Comparison of ENCODE assay signal across 8 cellular contexts in genomic region chr17:15171433-15172047, GRCh38.
A peak's percentile ranks its signal among the peaks of the same experiment; 100 is the strongest.
DNase-seq lines count a peak whose midpoint lies in the region; ATAC-seq and TF ChIP-seq lines count a peak whose summit lies in the region.

No MANE protein-coding gene starts in this region.

- H4K20me1 ChIP-seq in DND-41 (ENCODE audit: insufficient read depth, low read length) (no peaks in the 10 kb centered on the region), GM23248 (ENCODE audit: insufficient read depth) (no peaks in the 10 kb centered on the region)

- ATAC-seq in DND-41 (ENCODE audit: insufficient read depth, low read depth) (peak; percentile 69), gastrocnemius medialis (no peak), GM21526 (IDR thresholded peaks at IDR 0.05; ENCODE audit: low FRiP score, unreplicated experiment) (no peak)

- H3K27me3 Mint-ChIP-seq in CD8-positive, alpha-beta memory T cell, result peaks cover 9 to 28% of the 10 kb centered on the region in 2 donors

- H3K27ac Mint-ChIP-seq in CD8-positive, alpha-beta memory T cell, result no peak overlapping the region

- H3K4me3 ChIP-seq in DND-41 (ENCODE audit: low read depth in 1 of 2, low read length in 2 of 2), result no peak overlapping the region
- no peak overlapping the region for H3K4me3 ChIP-seq in GM23248
- no peak overlapping the region for H3K4me3 ChIP-seq in astrocyte of the cerebellum (ENCODE audit: low read depth, low read length)
- H3K4me3 ChIP-seq in gastrocnemius medialis, result no peak overlapping the region
- no peak overlapping the region for H3K4me3 ChIP-seq in CD8-positive, alpha-beta memory T cell (ENCODE audit: low read length)

- no peaks in the 10 kb centered on the region for H3K9me3 Mint-ChIP-seq in CD8-positive, alpha-beta memory T cell

- intact Hi-C loops in gastrocnemius medialis (cut with DNase I; ENCODE audit: low total_unique reads), result loop anchor here (1.0 kb wide), 1 partner anchor 23 kb away; no protein-coding TSS in a partner anchor

- H3K4me3 Mint-ChIP-seq in CD8-positive, alpha-beta memory T cell, result no peak overlapping the region

- WGBS in GM23248 (ENCODE audit: low coverage in 1 of 2, low lambda C conversion rate in 2 of 2, missing lambda C conversion rate in 2 of 2), 2 experiments, result 10 to 12% methylated on average over 7 of the region's 7 CpGs

- in situ Hi-C loops in GM23248 (cut with MboI) (loop anchor here (25.0 kb wide), 2 partner anchors 234 to 859 kb away; partner anchors contain the start of gene HS3ST3B1), astrocyte of the cerebellum (cut with HindIII; ENCODE audit: low sequenced_read_pairs) (no loop called here), gastrocnemius medialis (cut with MboI; ENCODE audit: low sequenced_read_pairs in 4 of 4) (no loop called here)

- H3F3A ChIP-seq in GM23248 (ENCODE audit: insufficient read depth), result peaks cover 17% of the 10 kb centered on the region; the same call in 1 of the 2 replicates

- H2AFZ ChIP-seq in DND-41 (ENCODE audit: low read depth, low read length) (no peak overlapping the region), GM23248 (peak overlapping the region; percentile 74)

- H3K4me2 ChIP-seq in DND-41 (ENCODE audit: insufficient read depth, low read length) (no peak overlapping the region), GM23248 (ENCODE audit: unreplicated experiment) (no peak overlapping the region)

- peak; percentile 81 for TF ChIP-seq CTCF in DND-41 (IDR thresholded peaks at IDR 0.05; ENCODE audit: borderline replicate concordance, extremely low read depth, low read length, poor library complexity, severe bottlenecking)
- TF ChIP-seq CTCF in astrocyte of the cerebellum (IDR thresholded peaks at IDR 0.05; ENCODE audit: low read depth, low read length, missing control alignments), result peak; percentile 96
- peak; percentile 39 to 71 (median 50) for TF ChIP-seq CTCF in gastrocnemius medialis (IDR thresholded peaks at IDR 0.05 in 4 of 5, conservative IDR thresholded peaks at IDR 0.05 in 1 of 5)

- CTCF ChIA-PET in CD8-positive, alpha-beta memory T cell (lab: Charles Lee), result no interaction called here

- no peaks in the 10 kb centered on the region for H3K36me3 ChIP-seq in DND-41 (ENCODE audit: insufficient read depth, low read length)
- no peaks in the 10 kb centered on the region for H3K36me3 ChIP-seq in GM23248 (ENCODE audit: low read depth)
- H3K36me3 ChIP-seq in gastrocnemius medialis, result no peaks in the 10 kb centered on the region
- H3K36me3 ChIP-seq in CD8-positive, alpha-beta memory T cell (ENCODE audit: insufficient read depth, low read length), result no peaks in the 10 kb centered on the region

- H3K9me3 ChIP-seq in DND-41 (ENCODE audit: insufficient read depth, low read length, severe bottlenecking) (no peaks in the 10 kb centered on the region), GM23248 (ENCODE audit: low read depth) (no peaks in the 10 kb centered on the region), gastrocnemius medialis (no peaks in the 10 kb centered on the region)
- no peaks in the 10 kb centered on the region for H3K9me3 ChIP-seq in CD8-positive, alpha-beta memory T cell (ENCODE audit: low read length)

- TF ChIP-seq POLR2A in gastrocnemius medialis (IDR thresholded peaks at IDR 0.05), result no peak

- DNase-seq in DND-41 (peak; percentile 49), GM23248 (peak; percentile 87), NOMO-1 treated with DMSO at 0.1 percent for 48 hours (lab: John Stamatoyannopoulos, UW; ENCODE audit: unreplicated experiment) (peak; percentile 18), astrocyte of the cerebellum (ENCODE audit: low read depth) (peak; percentile 53), hypothalamus (lab: John Stamatoyannopoulos, UW) (peak in 45 of 51 donors; percentile 2 to 77 (median 38)), gastrocnemius medialis (peak; percentile 9 to 25)
- no peak for DNase-seq in CD8-positive, alpha-beta memory T cell

- H3K79me2 ChIP-seq in DND-41 (ENCODE audit: insufficient read depth, low read length) (no peaks in the 10 kb centered on the region), GM23248 (ENCODE audit: insufficient read depth) (no peaks in the 10 kb centered on the region)

- no peaks in the 10 kb centered on the region for H3K4me1 Mint-ChIP-seq in CD8-positive, alpha-beta memory T cell

- H3K9me2 ChIP-seq in GM23248 (ENCODE audit: insufficient read depth), result no peaks in the 10 kb centered on the region

- H3K27ac ChIP-seq in DND-41 (ENCODE audit: low read length) (no peak overlapping the region), GM23248 (no peak overlapping the region), gastrocnemius medialis (no peak overlapping the region)
- H3K27ac ChIP-seq in CD8-positive, alpha-beta memory T cell (ENCODE audit: low read depth, low read length), result no peak overlapping the region

- no peaks in the 10 kb centered on the region for H3K36me3 Mint-ChIP-seq in CD8-positive, alpha-beta memory T cell

- POLR2A ChIA-PET in CD8-positive, alpha-beta memory T cell (lab: Charles Lee), result no interaction called here

- H3K27me3 ChIP-seq in DND-41 (ENCODE audit: insufficient read depth, low read length, poor library complexity) (peaks cover 4% of the 10 kb centered on the region), GM23248 (replicated peaks; ENCODE audit: insufficient read depth) (peaks cover 4% of the 10 kb centered on the region; the same call in 1 of the 2 replicates), gastrocnemius medialis (no peaks in the 10 kb centered on the region)
- H3K27me3 ChIP-seq in CD8-positive, alpha-beta memory T cell (ENCODE audit: insufficient read depth, low read length, poor library complexity, severe bottlenecking), result no peaks in the 10 kb centered on the region

- H3K4me1 ChIP-seq in DND-41 (ENCODE audit: insufficient read depth, low read length) (no peaks in the 10 kb centered on the region), GM23248 (ENCODE audit: insufficient read depth) (peaks cover 14% of the 10 kb centered on the region), gastrocnemius medialis (no peaks in the 10 kb centered on the region)
- H3K4me1 ChIP-seq in CD8-positive, alpha-beta memory T cell (ENCODE audit: insufficient read depth, low read length), result no peaks in the 10 kb centered on the region

- H3K9ac ChIP-seq in DND-41 (ENCODE audit: low read depth, low read length), result no peak overlapping the region
- H3K9ac ChIP-seq in GM23248, result 0 out of 2 replicates have a peak overlapping the region, but pooled peaks have one; percentile 23

Comparison
In these comparisons a context has a peak if more than half of its experiments do, and no peak if none do; other contexts are left out.
1. DNase-seq: peak in DND-41 (single experiment), GM23248 (single experiment), NOMO-1 treated with DMSO at 0.1 percent for 48 hours (single experiment), astrocyte of the cerebellum (single experiment), hypothalamus (45 of 51) and gastrocnemius medialis (2 of 2); none in CD8-positive, alpha-beta memory T cell (0 of 5).
2. Peak in every context shown above with its lines, with median percentiles within 50 percentile points of each other: CTCF ChIP-seq.